ENCODE assay signal across 9 cellular contexts in the genomic region with DNA sequence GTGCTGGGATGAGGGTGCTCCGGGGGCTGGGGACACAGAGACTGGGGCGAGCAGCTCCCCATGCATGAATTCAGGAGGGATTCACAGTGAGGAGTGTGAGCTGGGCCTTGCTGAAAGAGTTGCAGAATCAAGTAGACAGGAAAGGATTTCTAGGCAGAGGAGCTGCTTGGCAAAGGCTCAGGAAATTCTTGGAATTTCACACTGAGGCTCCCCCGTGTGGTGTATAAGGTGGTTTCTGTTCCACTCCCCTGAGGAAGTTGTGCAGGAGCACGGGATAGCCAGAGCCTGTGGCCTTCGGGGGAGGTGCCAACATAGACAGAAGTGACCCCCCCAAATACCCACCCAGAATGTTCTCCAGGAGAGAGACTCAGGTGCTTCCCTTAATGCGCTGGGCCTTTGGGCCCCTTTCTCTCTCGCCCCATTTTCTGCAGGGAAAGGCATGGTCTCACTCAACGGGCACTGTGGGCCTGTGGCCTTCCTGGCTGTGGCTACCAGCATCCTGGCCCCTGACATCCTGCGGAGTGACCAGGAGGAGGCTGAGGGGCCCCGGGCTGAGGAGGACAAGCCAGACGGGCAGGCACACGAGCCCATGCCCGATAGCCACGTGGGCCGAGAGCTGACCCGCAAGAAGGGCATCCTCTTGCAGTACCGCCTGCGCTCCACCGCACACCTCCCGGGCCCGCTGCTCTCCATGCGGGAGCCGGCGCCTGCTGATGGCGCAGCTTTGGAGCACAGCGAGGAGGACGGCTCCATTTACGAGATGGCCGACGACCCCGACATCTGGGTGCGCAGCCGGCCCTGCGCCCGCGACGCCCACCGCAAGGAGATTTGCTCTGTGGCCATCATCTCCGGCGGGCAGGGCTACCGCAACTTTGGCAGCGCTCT. TPM values are rescaled to one million over a fixed set of nuclear protein-coding genes. Genes with fewer than 3 reads are reported as not detected.
A peak's percentile ranks its signal among the peaks of the same experiment; 100 is the strongest.
DNase-seq lines count a peak whose midpoint lies in the region; ATAC-seq and TF ChIP-seq lines count a peak whose summit lies in the region.
"Had no signal": no experiment of that assay in that cellular context is flagged by ENCODE, and none has a peak within 500 bp of the region (broad histone marks: within the 10 kb centered on the region; RNA-seq: fewer than 3 reads in every experiment).

No MANE protein-coding gene starts in this region.

- CTCF ChIA-PET in A673 (lab: Charles Lee): interaction anchor here (0.6 to 2.4 kb wide), 4 partner anchors 12 to 35 kb away, joined by 3 to 16 read pairs (median 4); no protein-coding TSS in a partner anchor

- TF ChIP-seq RAD21 in liver (IDR thresholded peaks at IDR 0.05): no peak

- POLR2A ChIA-PET in A673 (lab: Charles Lee; ENCODE audit: low non-redundant PET): no interaction called here

- H3K27me3 ChIP-seq in A673 (replicated peaks; ENCODE audit: insufficient read depth, low read depth, low read length, poor library complexity) (no peaks in the 10 kb centered on the region), HUES64 (ENCODE audit: insufficient read depth, low read length) (no peaks in the 10 kb centered on the region), liver (ENCODE audit: control insufficient read depth in 4 of 4, insufficient read depth in 4 of 4, low read length in 3 of 4) (no peaks in the 10 kb centered on the region)

- intact Hi-C loops in A673 (cut with micrococcal nuclease; ENCODE audit: unreplicated experiment): no loop called here

- WGBS in HUES64: 83% methylated on average over 42 of the region's 42 CpGs
- 90% methylated on average over 42 of the region's 42 CpGs for WGBS in liver

- H3K4me3 ChIP-seq in A673 (ENCODE audit: low read depth, low read length, poor library complexity, severe bottlenecking): no peak overlapping the region
- no peak overlapping the region for H3K4me3 ChIP-seq in HUES64 (ENCODE audit: low read length)
- no peak overlapping the region for H3K4me3 ChIP-seq in liver (ENCODE audit: low read depth in 1 of 3, low read length in 3 of 3)

- H3K9me3 ChIP-seq in A673 (ENCODE audit: low read depth, low read length, poor library complexity, severe bottlenecking) (no peaks in the 10 kb centered on the region), HUES64 (ENCODE audit: insufficient read depth, low read depth, low read length) (no peaks in the 10 kb centered on the region), liver (ENCODE audit: control insufficient read depth in 4 of 4, low read length in 3 of 4) (no peaks in the 10 kb centered on the region)

- peaks cover 8% of the 10 kb centered on the region for H3K4me1 ChIP-seq in A673 (ENCODE audit: insufficient read depth, low read length, poor library complexity, severe bottlenecking)
- no peaks in the 10 kb centered on the region for H3K4me1 ChIP-seq in HUES64 (ENCODE audit: insufficient read depth, low read length)
- no peaks in the 10 kb centered on the region for H3K4me1 ChIP-seq in liver (ENCODE audit: control insufficient read depth in 4 of 4, insufficient read depth in 4 of 4, low read length in 3 of 4)

- no TSS peak for BruUV-seq in A673 (replicated peaks; lab: Mats Ljungman, UMichigan)

- H3K36me3 ChIP-seq in A673 (ENCODE audit: insufficient read depth, low read length, poor library complexity, severe bottlenecking) (no peaks in the 10 kb centered on the region), HUES64 (ENCODE audit: insufficient read depth, low read length) (peaks cover 7% of the 10 kb centered on the region; the same call in 1 of the 2 replicates), liver (ENCODE audit: control insufficient read depth in 4 of 4, insufficient read depth in 3 of 4, low read depth in 1 of 4, low read length in 3 of 4) (peaks cover 7 to 42% (median 16%) of the 10 kb centered on the region in 4 donors)

- DNase-seq in A673 (ENCODE audit: low spot score) (peak; percentile 79), dedifferentiated amniotic fluid mesenchymal stem cell (ENCODE audit: extremely low spot score) (peak; percentile 29), NCI-H2029 treated with DMSO at 0.1 percent for 48 hours (lab: John Stamatoyannopoulos, UW) (no peak), SIG-M5 treated with dmso at 0.1 percent for 504 hours (lab: John Stamatoyannopoulos, UW; ENCODE audit: unreplicated experiment) (no peak), NCI-H1930 (lab: John Stamatoyannopoulos, UW) (no peak)
- DNase-seq in stimulated activated naive CD8-positive, alpha-beta T cell treated with anti-CD3 and anti-CD28 coated beads, Interleukin-15, Interleukin-2, amounts not matched to agents 100 U/mL and 50 U/mL, for 24 hours: no peak
- DNase-seq: DND-41 had no signal

- no peak overlapping the region for H3K9ac ChIP-seq in HUES64 (ENCODE audit: low read depth, low read length)
- H3K9ac ChIP-seq in liver (ENCODE audit: low read depth in 1 of 2, low read length in 2 of 2): no peak overlapping the region

- no peak for ATAC-seq in stimulated activated naive CD8-positive, alpha-beta T cell treated with anti-CD3 and anti-CD28 coated beads, Interleukin-15, Interleukin-2, amounts not matched to agents 100 U/mL and 50 U/mL, for 24 hours

- H3K27ac ChIP-seq in A673 (ENCODE audit: low read depth, low read length, poor library complexity, severe bottlenecking) (no peak overlapping the region), HUES64 (ENCODE audit: low read depth, low read length) (peak overlapping the region; percentile 66; the same call in 1 of the 2 replicates), liver (ENCODE audit: low read depth in 1 of 2, low read length in 2 of 2) (no peak overlapping the region)

- TF ChIP-seq CTCF in A673 (conservative IDR thresholded peaks at IDR 0.05; ENCODE audit: low read depth, low read length) (peak; percentile 67), liver (IDR thresholded peaks at IDR 0.05; ENCODE audit: low read depth, low read length, missing input control) (peak; percentile 18)

TF ChIP-seq in liver, 16 proteins besides CTCF, POLR2A, EP300 and RAD21:
- TF ChIP-seq TAF1 (conservative IDR thresholded peaks at IDR 0.05): no peak

RNA-seq across cellular contexts. Expression of a gene that starts 58.5 kb away (rescaled TPM):
- total RNA-seq in A673 (2021) (0.28 and 0.31 TPM in 2 replicates), liver (not detected)
- polyA plus RNA-seq in HUES64 (2013, experiment 1 of 2): 0.70 TPM
- 0.51 TPM for polyA plus RNA-seq in HUES64 (2013, experiment 2 of 2)
- polyA plus RNA-seq in liver: not detected

Comparison
In these comparisons a context has a peak if more than half of its experiments do, and no peak if none do; other contexts are left out.
1. DNase-seq: peak in A673 (single experiment) and dedifferentiated amniotic fluid mesenchymal stem cell (single experiment); none in NCI-H2029 treated with DMSO at 0.1 percent for 48 hours (single experiment), SIG-M5 treated with dmso at 0.1 percent for 504 hours (single experiment), NCI-H1930 (0 of 2) and stimulated activated naive CD8-positive, alpha-beta T cell treated with anti-CD3 and anti-CD28 coated beads, Interleukin-15, Interleukin-2, amounts not matched to agents 100 U/mL and 50 U/mL, for 24 hours (single experiment).